9 cellular contexts compared by ENCODE assay signal in the genomic region with DNA sequence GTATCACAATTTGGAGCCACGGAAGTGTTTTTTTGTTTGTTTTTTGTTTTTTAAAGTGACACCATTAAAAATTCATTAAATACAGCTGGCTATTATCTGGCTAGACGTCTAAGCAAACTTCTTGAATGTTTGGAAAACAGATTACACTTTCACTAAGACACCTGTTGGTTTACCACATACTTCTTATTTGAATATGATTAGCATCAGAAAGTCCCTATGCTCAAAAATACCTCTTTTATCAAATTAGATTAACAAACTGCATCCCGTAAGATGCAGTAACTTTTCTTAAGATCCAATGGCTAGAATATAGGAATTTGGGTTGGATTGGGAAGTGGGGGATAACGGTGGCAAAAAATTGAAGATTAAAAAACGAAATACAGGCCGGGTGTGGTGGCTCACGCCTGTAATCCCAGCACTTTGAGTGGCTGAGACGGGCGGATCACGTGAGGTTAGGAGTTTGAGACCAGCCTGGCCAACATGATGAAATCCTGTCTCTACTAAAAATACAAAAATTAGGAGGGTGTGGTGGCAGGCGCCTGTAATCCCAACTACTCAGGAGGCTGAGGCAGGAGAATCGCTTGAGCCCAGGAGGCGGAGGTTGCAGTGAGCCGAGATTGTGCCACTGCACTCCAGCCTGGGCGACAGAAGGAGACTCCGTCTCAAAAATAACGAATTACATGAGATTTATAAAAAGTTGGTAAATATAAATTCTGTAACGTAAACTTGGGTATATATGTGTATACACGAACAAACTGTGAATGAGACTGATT. TPM values are rescaled to one million over a fixed set of nuclear protein-coding genes. Genes with fewer than 3 reads are reported as not detected.
DNase-seq lines count a peak whose midpoint lies in the region; ATAC-seq and TF ChIP-seq lines count a peak whose summit lies in the region.
"Not testable (repeated sequence)": the region's sequence is repeated elsewhere in the genome, so short reads cannot be mapped to it uniquely, and the experiment has no call there.
"Had no signal": no experiment of that assay in that cellular context is flagged by ENCODE, and none has a peak within 500 bp of the region (broad histone marks: within the 10 kb centered on the region; RNA-seq: fewer than 3 reads in every experiment).

No MANE protein-coding gene starts in this region.

- H3F3A ChIP-seq in PC-9 (ENCODE audit: insufficient read depth, low read depth) = peaks cover 32% of the 10 kb centered on the region

- not testable (repeated sequence) for TF ChIP-seq CTCF in AG09309 (IDR thresholded peaks at IDR 0.05; ENCODE audit: control insufficient read depth, insufficient read depth, low read depth, low read length, missing control alignments); HFF-Myc (IDR thresholded peaks at IDR 0.05; ENCODE audit: low read depth, low read length, missing control alignments); PC-9 (conservative IDR thresholded peaks at IDR 0.05); colonic mucosa (IDR thresholded peaks at IDR 0.05); right atrium auricular region (IDR thresholded peaks at IDR 0.05)

- CTCF ChIA-PET in PC-9 (lab: Charles Lee) = not testable (repeated sequence)

- intact Hi-C loops in PC-9 (cut with micrococcal nuclease; ENCODE audit: unreplicated experiment) = loop anchor here (2.0 to 5.0 kb wide), 6 partner anchors 36 to 181 kb away; partner anchors contain the start of genes FUCA1 and PITHD1
- intact Hi-C loops in colonic mucosa (cut with DNase I) = loop anchor here (5.0 kb wide), 1 partner anchor 69 kb away; no protein-coding TSS in a partner anchor

- not testable (repeated sequence) for H3K27me3 Mint-ChIP-seq in activated T-cell treated with anti-CD3 and anti-CD28 coated beads, Interleukin-2, amount 50 U/mL, for 72 hours (ENCODE audit: low read depth); naive thymus-derived CD8-positive, alpha-beta T cell; stimulated activated memory B cell treated with anti-CD40 and anti-IgM and Interleukin-4, amounts not matched to agents 10 μg/mL and 1 μg/mL and 100 μg/mL, for 72 hours

- H4K20me1 ChIP-seq in PC-9 (ENCODE audit: insufficient read depth) = not testable (repeated sequence)

- peak overlapping the region; percentile 99 for H3K27ac Mint-ChIP-seq in activated T-cell treated with anti-CD3 and anti-CD28 coated beads, Interleukin-2, amount 50 U/mL, for 72 hours
- H3K27ac Mint-ChIP-seq in naive thymus-derived CD8-positive, alpha-beta T cell = peak overlapping the region; percentile 99 to 100 (median 100)
- H3K27ac Mint-ChIP-seq in stimulated activated memory B cell treated with anti-CD40 and anti-IgM and Interleukin-4, amounts not matched to agents 10 μg/mL and 1 μg/mL and 100 μg/mL, for 72 hours = peak overlapping the region; percentile 100

- H3K4me3 ChIP-seq in AG09309 (ENCODE audit: control insufficient read depth, low read depth, low read length) (peak overlapping the region; percentile 68), HFF-Myc (replicated peaks; ENCODE audit: low read depth, low read length) (peak overlapping the region; percentile 76), PC-9 (peak overlapping the region; percentile 97), colonic mucosa (peak overlapping the region; percentile 71), right atrium auricular region (peak overlapping the region; percentile 85 to 87)

- not testable (repeated sequence) for H3K9me3 Mint-ChIP-seq in activated T-cell treated with anti-CD3 and anti-CD28 coated beads, Interleukin-2, amount 50 U/mL, for 72 hours; naive thymus-derived CD8-positive, alpha-beta T cell; stimulated activated memory B cell treated with anti-CD40 and anti-IgM and Interleukin-4, amounts not matched to agents 10 μg/mL and 1 μg/mL and 100 μg/mL, for 72 hours

- not testable (repeated sequence) for H3K9me2 ChIP-seq in PC-9 (ENCODE audit: insufficient read depth)

- H3K27ac ChIP-seq in PC-9 = peak overlapping the region; percentile 91
- peak overlapping the region; percentile 97 for H3K27ac ChIP-seq in colonic mucosa
- peak overlapping the region; percentile 99 to 100 for H3K27ac ChIP-seq in right atrium auricular region

- peak overlapping the region; percentile 70 to 99 for H3K9ac ChIP-seq in colonic mucosa (ENCODE audit: low read depth in 2 of 2, low read length in 2 of 2)

- not testable (repeated sequence) for ATAC-seq in activated T-cell treated with anti-CD3 and anti-CD28 coated beads, Interleukin-2, amount 50 U/mL, for 72 hours (replicated peaks in 1 of 2); naive thymus-derived CD8-positive, alpha-beta T cell; stimulated activated memory B cell treated with anti-CD40 and anti-IgM and Interleukin-4, amounts not matched to agents 10 μg/mL and 1 μg/mL and 100 μg/mL, for 72 hours

- POLR2A ChIA-PET in PC-9 (lab: Charles Lee; ENCODE audit: unreplicated experiment) = interaction anchor here (0.7 kb wide), 1 partner anchor 234 kb away, joined by 10 read pairs; no protein-coding TSS in a partner anchor
- POLR2A ChIA-PET in naive thymus-derived CD8-positive, alpha-beta T cell (lab: Charles Lee) = interaction anchor here (1.4 to 3.3 kb wide), 5 partner anchors 9 to 133 kb away, joined by 3 to 66 read pairs (median 11); partner anchors contain the start of genes HMGCL and SRSF10

- H3K4me1 Mint-ChIP-seq in activated T-cell treated with anti-CD3 and anti-CD28 coated beads, Interleukin-2, amount 50 U/mL, for 72 hours (ENCODE audit: low read depth) = peaks cover 66% of the 10 kb centered on the region
- H3K4me1 Mint-ChIP-seq in naive thymus-derived CD8-positive, alpha-beta T cell = peaks cover 13 to 72% (median 47%) of the 10 kb centered on the region in 4 donors
- peaks cover 61% of the 10 kb centered on the region for H3K4me1 Mint-ChIP-seq in stimulated activated memory B cell treated with anti-CD40 and anti-IgM and Interleukin-4, amounts not matched to agents 10 μg/mL and 1 μg/mL and 100 μg/mL, for 72 hours

- not testable (repeated sequence) for H3K9me3 ChIP-seq in PC-9 (ENCODE audit: insufficient read depth, low read depth); colonic mucosa; right atrium auricular region

- H3K36me3 Mint-ChIP-seq in activated T-cell treated with anti-CD3 and anti-CD28 coated beads, Interleukin-2, amount 50 U/mL, for 72 hours (ENCODE audit: insufficient read depth in 2 of 2) = peaks cover 10 to 26% of the 10 kb centered on the region in 2 donors
- H3K36me3 Mint-ChIP-seq in naive thymus-derived CD8-positive, alpha-beta T cell = peaks cover 0 to 28% (median 11%) of the 10 kb centered on the region in 3 donors
- H3K36me3 Mint-ChIP-seq in stimulated activated memory B cell treated with anti-CD40 and anti-IgM and Interleukin-4, amounts not matched to agents 10 μg/mL and 1 μg/mL and 100 μg/mL, for 72 hours = peaks cover 20% of the 10 kb centered on the region

- H3K4me1 ChIP-seq in PC-9 (replicated peaks; ENCODE audit: insufficient read depth) (peaks cover 48% of the 10 kb centered on the region), right atrium auricular region (peaks cover 0 to 22% of the 10 kb centered on the region in 2 donors)
- H3K4me1 ChIP-seq in colonic mucosa = not testable (repeated sequence)

- peak overlapping the region; percentile 99 to 100 for H3K4me3 Mint-ChIP-seq in activated T-cell treated with anti-CD3 and anti-CD28 coated beads, Interleukin-2, amount 50 U/mL, for 72 hours
- H3K4me3 Mint-ChIP-seq in naive thymus-derived CD8-positive, alpha-beta T cell = peak overlapping the region; percentile 95 to 100 (median 100)
- peak overlapping the region; percentile 100 for H3K4me3 Mint-ChIP-seq in stimulated activated memory B cell treated with anti-CD40 and anti-IgM and Interleukin-4, amounts not matched to agents 10 μg/mL and 1 μg/mL and 100 μg/mL, for 72 hours

- not testable (repeated sequence) for H3K27me3 ChIP-seq in PC-9 (ENCODE audit: insufficient read depth, low read depth); colonic mucosa; right atrium auricular region

- H2AFZ ChIP-seq in PC-9 = peak overlapping the region; percentile 80; the same call in 1 of the 2 replicates

- BruUV-seq in PC-9 (replicated peaks; lab: Mats Ljungman, UMichigan) = not testable (repeated sequence)

- H3K79me2 ChIP-seq in PC-9 (ENCODE audit: low read depth) = peaks cover 24% of the 10 kb centered on the region

- DNase-seq in AG09309 (ENCODE audit: low read depth); HFF-Myc (ENCODE audit: extremely low read depth, low read depth); PC-9; activated T-cell treated with anti-CD3 and anti-CD28 coated beads, Interleukin-2, amount 50 U/mL, for 72 hours; right atrium auricular region (ENCODE audit: low spot score); naive thymus-derived CD8-positive, alpha-beta T cell: not testable (repeated sequence)
- DNase-seq in colonic mucosa = peak; percentile 43

- H3K4me2 ChIP-seq in PC-9 = peak overlapping the region; percentile 97

- H3K36me3 ChIP-seq in PC-9 (ENCODE audit: low read depth) (peaks cover 11% of the 10 kb centered on the region; the same call in 1 of the 2 replicates), right atrium auricular region (peaks cover 15% of the 10 kb centered on the region)
- H3K36me3 ChIP-seq in colonic mucosa = not testable (repeated sequence)

RNA-seq across cellular contexts. Expression of gene PNRC2, which starts 1.4 kb away (rescaled TPM):
- total RNA-seq in PC-9 (2021) (58.4 and 67.7 TPM in 2 replicates), colonic mucosa (100 to 1,000 TPM; 152 to 170 TPM), right atrium auricular region (100 to 1,000 TPM in 1 of 2 donors, 10 to 100 TPM in 1; 92.3 to 105 TPM)
- 100 to 1,000 TPM; 187 to 196 TPM for total RNA-seq in activated T-cell treated with anti-CD3 and anti-CD28 coated beads, Interleukin-2, amount 50 U/mL, for 72 hours
- total RNA-seq in naive thymus-derived CD8-positive, alpha-beta T cell = 100 to 1,000 TPM; 179 to 182 TPM
- 100 to 1,000 TPM; 117 to 139 (median 121) TPM for polyA plus RNA-seq in naive thymus-derived CD8-positive, alpha-beta T cell

RNA-seq across cellular contexts. Expression of gene SRSF10, which starts 21.9 kb away (rescaled TPM):
- total RNA-seq in PC-9 (2021) (77.3 and 96.2 TPM in 2 replicates), colonic mucosa (100 to 1,000 TPM in 1 of 2 donors, 10 to 100 TPM in 1; 76.8 to 115 TPM), right atrium auricular region (10 to 100 TPM; 38.6 to 43.1 TPM)
- total RNA-seq in activated T-cell treated with anti-CD3 and anti-CD28 coated beads, Interleukin-2, amount 50 U/mL, for 72 hours = 100 to 1,000 TPM; 217 to 264 TPM
- 100 to 1,000 TPM; 207 to 219 TPM for total RNA-seq in naive thymus-derived CD8-positive, alpha-beta T cell
- polyA plus RNA-seq in naive thymus-derived CD8-positive, alpha-beta T cell = 100 to 1,000 TPM in 2 of 3 donors, 10 to 100 TPM in 1; 98.6 to 125 (median 104) TPM

RNA-seq across cellular contexts. Expression of gene CNR2, which starts 45.1 kb away (rescaled TPM):
- total RNA-seq in PC-9 (2021) = not detected in 2 replicates
- total RNA-seq in activated T-cell treated with anti-CD3 and anti-CD28 coated beads, Interleukin-2, amount 50 U/mL, for 72 hours = under 1 TPM; 0.35 to 0.72 TPM
- under 1 TPM; 0.12 to 0.13 TPM for total RNA-seq in colonic mucosa
- under 1 TPM in 1 of 2 donors, not detected in 1; 0.04 TPM for total RNA-seq in right atrium auricular region
- 1 to 10 TPM in 1 of 2 experiments, under 1 TPM in 1; 0.99 to 1.1 TPM for total RNA-seq in naive thymus-derived CD8-positive, alpha-beta T cell
- 1 to 10 TPM in 1 of 3 donors, under 1 TPM in 2; 0.05 to 3.2 (median 0.57) TPM for polyA plus RNA-seq in naive thymus-derived CD8-positive, alpha-beta T cell
- total RNA-seq: dermis microvascular lymphatic vessel endothelial cell had no signal
